ENCODE assay signal across 15 cellular contexts in genomic region chr3:15262021-15262420, GRCh38. TPM values are rescaled to one million over a fixed set of nuclear protein-coding genes. Genes with fewer than 3 reads are reported as not detected.
DNase-seq lines count a peak whose midpoint lies in the region; ATAC-seq and TF ChIP-seq lines count a peak whose summit lies in the region.
"Had no signal": no experiment of that assay in that cellular context is flagged by ENCODE, and none has a peak within 500 bp of the region (broad histone marks: within the 10 kb centered on the region; RNA-seq: fewer than 3 reads in every experiment).

No MANE protein-coding gene starts in this region.

- TF ChIP-seq POLR2A in breast epithelium (IDR thresholded peaks at IDR 0.05) = no peak
- TF ChIP-seq POLR2A in uterus (IDR thresholded peaks at IDR 0.05) = no peak

- no peak overlapping the region for H3K9ac ChIP-seq in mammary epithelial cell (ENCODE audit: insufficient read depth, low read length)

- no peak overlapping the region for H3K4me3 Mint-ChIP-seq in activated T-helper 17 cell treated with anti-CD3 and anti-CD28 coated beads, Interleukin-2, amount 50 U/mL, for 72 hours
- H3K4me3 Mint-ChIP-seq in naive thymus-derived CD8-positive, alpha-beta T cell = no peak overlapping the region
- H3K4me3 Mint-ChIP-seq: HFFc6 had no signal

- ATAC-seq in activated T-helper 17 cell treated with anti-CD3 and anti-CD28 coated beads, Interleukin-2, amount 50 U/mL, for 72 hours (replicated peaks) = no peak
- ATAC-seq in naive thymus-derived CD8-positive, alpha-beta T cell = no peak
- no peak for ATAC-seq in HG02938 (IDR thresholded peaks at IDR 0.05; ENCODE audit: unreplicated experiment)

- H3K9me3 Mint-ChIP-seq in activated T-helper 17 cell treated with anti-CD3 and anti-CD28 coated beads, Interleukin-2, amount 50 U/mL, for 72 hours = no peaks in the 10 kb centered on the region
- no peaks in the 10 kb centered on the region for H3K9me3 Mint-ChIP-seq in naive thymus-derived CD8-positive, alpha-beta T cell
- H3K9me3 Mint-ChIP-seq: HFFc6 had no signal

- H3K4me1 ChIP-seq in breast epithelium (peaks cover 0 to 3% of the 10 kb centered on the region in 2 donors), mammary epithelial cell (ENCODE audit: insufficient read depth, low read length) (peaks cover 14% of the 10 kb centered on the region), uterus (peaks cover 0 to 9% of the 10 kb centered on the region in 2 donors)

- no peaks in the 10 kb centered on the region for H3K36me3 ChIP-seq in breast epithelium
- H3K36me3 ChIP-seq in mammary epithelial cell (ENCODE audit: insufficient read depth, low read length) = peaks cover 9% of the 10 kb centered on the region
- no peaks in the 10 kb centered on the region for H3K36me3 ChIP-seq in uterus

- H3K27ac ChIP-seq in breast epithelium = peak overlapping the region; percentile 30 to 62
- no peak overlapping the region for H3K27ac ChIP-seq in mammary epithelial cell (ENCODE audit: insufficient read depth, low read depth, low read length)
- peak overlapping the region; percentile 29 to 98 for H3K27ac ChIP-seq in uterus
- H3K27ac ChIP-seq: HL-60 had no signal

- no peak overlapping the region for H3K4me2 ChIP-seq in mammary epithelial cell (ENCODE audit: insufficient read depth, low read depth, low read length)

- CTCF ChIA-PET in mammary epithelial cell (lab: Charles Lee; ENCODE audit: low non-redundant PET) = no interaction called here

- dilution Hi-C loops in mammary epithelial cell (cut with HindIII; ENCODE audit: low sequenced_read_pairs) = loop anchor here (25.0 kb wide), 1 partner anchor 275 kb away; no protein-coding TSS in a partner anchor

- DNase-seq in breast epithelium (ENCODE audit: low spot score in 2 of 2) (no peak), mammary epithelial cell (no peak), uterus (no peak), retina (no peak)
- no peak for DNase-seq in naive thymus-derived CD8-positive, alpha-beta T cell
- DNase-seq: AML-193; HFFc6; KBM-7; NCI-H69; NK-92 treated with Interleukin-12 subunit alpha and Interleukin-12 subunit beta, amount 100 ng/mL, for 24 hours; OCI-M1; RPMI8226 had no signal

- peaks cover 15% of the 10 kb centered on the region for H3K4me1 Mint-ChIP-seq in activated T-helper 17 cell treated with anti-CD3 and anti-CD28 coated beads, Interleukin-2, amount 50 U/mL, for 72 hours
- peaks cover 9 to 36% (median 33%) of the 10 kb centered on the region in 4 donors for H3K4me1 Mint-ChIP-seq in naive thymus-derived CD8-positive, alpha-beta T cell

- intact Hi-C loops in breast epithelium (cut with DNase I; ENCODE audit: low total_unique reads) = loop anchor here (10.0 kb wide), 1 partner anchor 123 kb away; no protein-coding TSS in a partner anchor
- intact Hi-C loops in mammary epithelial cell (cut with micrococcal nuclease) = no loop called here
- intact Hi-C loops in uterus (cut with DNase I; ENCODE audit: low total_unique reads) = no loop called here

- H3K4me3 ChIP-seq in breast epithelium (no peak overlapping the region), mammary epithelial cell (replicated peaks in 1 of 3; ENCODE audit: insufficient read depth in 1 of 3, low read depth in 2 of 3, low read length in 3 of 3) (no peak overlapping the region), uterus (no peak overlapping the region)

- peaks cover 59% of the 10 kb centered on the region for H3K36me3 Mint-ChIP-seq in activated T-helper 17 cell treated with anti-CD3 and anti-CD28 coated beads, Interleukin-2, amount 50 U/mL, for 72 hours (ENCODE audit: low read depth)
- peaks cover 0 to 45% (median 2%) of the 10 kb centered on the region in 3 donors for H3K36me3 Mint-ChIP-seq in naive thymus-derived CD8-positive, alpha-beta T cell

- H2AFZ ChIP-seq in mammary epithelial cell (ENCODE audit: low read depth, low read length) = no peak overlapping the region

- H3K27me3 Mint-ChIP-seq in activated T-helper 17 cell treated with anti-CD3 and anti-CD28 coated beads, Interleukin-2, amount 50 U/mL, for 72 hours = no peaks in the 10 kb centered on the region
- H3K27me3 Mint-ChIP-seq in naive thymus-derived CD8-positive, alpha-beta T cell = no peaks in the 10 kb centered on the region

- 90% methylated on average over 9 of the region's 9 CpGs for WGBS in mammary epithelial cell (ENCODE audit: low coverage, missing lambda C conversion rate)

- H3K9me3 ChIP-seq in breast epithelium = no peaks in the 10 kb centered on the region
- no peaks in the 10 kb centered on the region for H3K9me3 ChIP-seq in mammary epithelial cell (replicated peaks; ENCODE audit: insufficient read depth, low read length)
- H3K9me3 ChIP-seq in uterus = no peaks in the 10 kb centered on the region

- no peaks in the 10 kb centered on the region for H4K20me1 ChIP-seq in mammary epithelial cell (ENCODE audit: insufficient read depth, low read length)

- POLR2A ChIA-PET in naive thymus-derived CD8-positive, alpha-beta T cell (lab: Charles Lee) = no interaction called here

- TF ChIP-seq CTCF in breast epithelium (IDR thresholded peaks at IDR 0.05) (no peak), mammary epithelial cell (conservative IDR thresholded peaks at IDR 0.05 in 1 of 2, IDR thresholded peaks at IDR 0.05 in 1 of 2; ENCODE audit: extremely low read depth in 1 of 2, insufficient read depth in 1 of 2, low read depth in 1 of 2, low read length in 2 of 2) (no peak), uterus (IDR thresholded peaks at IDR 0.05) (no peak)

- no TSS peak for BruUV-seq in mammary epithelial cell (replicated peaks; lab: Mats Ljungman, UMichigan)

- no peaks in the 10 kb centered on the region for H3K27me3 ChIP-seq in breast epithelium
- H3K27me3 ChIP-seq in mammary epithelial cell (ENCODE audit: insufficient read depth, low read length) = no peaks in the 10 kb centered on the region
- H3K27me3 ChIP-seq in uterus = no peaks in the 10 kb centered on the region

- peak overlapping the region; percentile 82 for H3K27ac Mint-ChIP-seq in activated T-helper 17 cell treated with anti-CD3 and anti-CD28 coated beads, Interleukin-2, amount 50 U/mL, for 72 hours
- H3K27ac Mint-ChIP-seq in naive thymus-derived CD8-positive, alpha-beta T cell = peak overlapping the region in 6 of 10 donors; percentile 27 to 78 (median 61)
- H3K27ac Mint-ChIP-seq: HFFc6 had no signal

- peaks cover 3% of the 10 kb centered on the region for H3K79me2 ChIP-seq in mammary epithelial cell (ENCODE audit: insufficient read depth, low read length)

- in situ Hi-C loops in mammary epithelial cell (cut with MboI; ENCODE audit: low sequenced_read_pairs in 2 of 2) = loop anchor here in 1 of 2 donors (25.0 kb wide), 1 partner anchor 300 kb away; no protein-coding TSS in a partner anchor

RNA-seq across cellular contexts. Expression of gene CAPN7, which starts 56.0 kb away (rescaled TPM):
- total RNA-seq in breast epithelium (100 to 1,000 TPM in 1 of 3 donors, 10 to 100 TPM in 2; 79.0 to 112 (median 91.4) TPM), mammary epithelial cell (10 to 100 TPM; 32.8 to 46.0 TPM), uterus (10 to 100 TPM; 39.2 to 89.0 (median 79.8) TPM)
- polyA plus RNA-seq in mammary epithelial cell = 12.9 TPM
- polyA minus RNA-seq in mammary epithelial cell = 7.0 TPM
- total RNA-seq in activated T-helper 17 cell treated with anti-CD3 and anti-CD28 coated beads, Interleukin-2, amount 50 U/mL, for 72 hours = 10 to 100 TPM; 32.3 to 38.9 TPM
- 100 to 1,000 TPM in 1 of 2 experiments, 10 to 100 TPM in 1; 98.6 to 101 TPM for total RNA-seq in naive thymus-derived CD8-positive, alpha-beta T cell
- 10 to 100 TPM; 17.8 to 33.2 (median 21.4) TPM for polyA plus RNA-seq in naive thymus-derived CD8-positive, alpha-beta T cell
